9 cellular contexts compared by ENCODE assay signal in genomic region chr20:39446397-39446796, GRCh38.
"Had no signal": no experiment of that assay in that cellular context is flagged by ENCODE, and none has a peak within 500 bp of the region (broad histone marks: within the 10 kb centered on the region; RNA-seq: fewer than 3 reads in every experiment).

No MANE protein-coding gene starts in this region.

- H3K4me3 ChIP-seq: K562 had no signal

- H3K27ac Mint-ChIP-seq: IgD-negative memory B cell had no signal

- FAIRE-seq: HepG2, HTR-8/SVneo, K562 had no signal

- H3K4me3 Mint-ChIP-seq: IgD-negative memory B cell had no signal

- H3K4me2 ChIP-seq: KMS-11 had no signal

- H3K36me3 Mint-ChIP-seq: IgD-negative memory B cell had no signal

- ATAC-seq: HepG2, K562 had no signal

- H3K27ac ChIP-seq: HL-60, KMS-11 had no signal

- DNase-seq: IMR-90, KBM-7, KG1 had no signal

- H3K9ac ChIP-seq: KMS-11 had no signal

- H3K27me3 Mint-ChIP-seq: IgD-negative memory B cell had no signal
